ENCODE assay signal across 1 cellular context in genomic region chr2:32553829-32554432, GRCh38.
TF ChIP-seq lines count a peak whose summit lies in the region.

No MANE protein-coding gene starts in this region.

TF ChIP-seq in K562, 482 proteins besides CTCF, POLR2A, EP300 and RAD21 (continued from another document):
- TF ChIP-seq RREB1 (CRISPR knock-in tag; IDR thresholded peaks at IDR 0.05) (no peak), ZNF24 (IDR thresholded peaks at IDR 0.05) (0 out of 2 replicates have a peak, but pooled peaks have one; percentile 26), SMC3 (conservative IDR thresholded peaks at IDR 0.05; ENCODE audit: insufficient read depth, low read depth, low read length) (0 out of 2 replicates have a peak, but pooled peaks have one; percentile 32)
